ENCODE assay signal across 29 cellular contexts in the genomic region with DNA sequence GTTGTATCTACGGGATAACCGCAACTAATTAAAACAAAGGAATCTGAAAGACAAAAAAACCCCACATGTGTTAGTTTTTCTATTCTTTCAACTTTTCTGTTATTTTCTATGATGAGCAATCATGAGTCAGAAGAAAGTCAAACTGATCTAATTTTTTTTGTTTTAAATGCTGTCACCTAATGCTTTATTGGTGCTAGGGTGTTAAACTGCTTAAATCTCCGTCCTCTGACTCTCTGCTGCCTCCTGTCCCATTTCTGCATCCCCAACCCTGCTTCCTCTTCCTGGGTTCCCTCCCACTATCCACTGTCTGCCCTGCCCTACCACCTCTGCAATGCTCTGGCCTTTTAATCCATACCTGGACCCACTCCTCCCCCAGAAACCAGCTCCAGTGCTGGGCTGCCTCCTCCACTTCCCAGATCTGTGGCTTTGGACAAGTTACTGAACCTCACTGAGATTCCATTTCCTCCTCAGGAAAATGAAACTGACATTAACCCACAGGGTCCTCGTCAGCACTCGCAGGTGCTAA. TPM values are rescaled to one million over a fixed set of nuclear protein-coding genes. Genes with fewer than 3 reads are reported as not detected.
A peak's percentile ranks its signal among the peaks of the same experiment; 100 is the strongest.
DNase-seq lines count a peak whose midpoint lies in the region; ATAC-seq and TF ChIP-seq lines count a peak whose summit lies in the region.
"Had no signal": no experiment of that assay in that cellular context is flagged by ENCODE, and none has a peak within 500 bp of the region (broad histone marks: within the 10 kb centered on the region; RNA-seq: fewer than 3 reads in every experiment).

No MANE protein-coding gene starts in this region.

- H2AK5ac ChIP-seq in mesenchymal stem cell (ENCODE audit: low read length, severe bottlenecking) = peak overlapping the region; percentile 34

- H3K27me3 ChIP-seq in HCT116 (ENCODE audit: insufficient read depth, low read length) (no peaks in the 10 kb centered on the region), mesenchymal stem cell (ENCODE audit: control insufficient read depth in 1 of 2, insufficient read depth in 1 of 2, low read length in 2 of 2) (peaks cover 0 to 60% of the 10 kb centered on the region in 2 experiments), esophagus squamous epithelium (peaks cover 0 to 4% (median 0%) of the 10 kb centered on the region in 4 donors)
- H3K27me3 ChIP-seq: brain microvascular endothelial cell, colonic mucosa, testis had no signal

- no peak overlapping the region for H3K4ac ChIP-seq in mesenchymal stem cell (ENCODE audit: low read depth in 1 of 2, low read length in 2 of 2)

- H3K79me1 ChIP-seq in mesenchymal stem cell (replicated peaks; ENCODE audit: low read length, poor library complexity, severe bottlenecking) = peaks cover 45% of the 10 kb centered on the region

- TF ChIP-seq RAD21 in HCT116 (IDR thresholded peaks at IDR 0.05; ENCODE audit: low read depth) = no peak

- no peak overlapping the region for H3K4me3 Mint-ChIP-seq in brain
- no peak overlapping the region for H3K4me3 Mint-ChIP-seq in stimulated activated naive CD8-positive, alpha-beta T cell treated with anti-CD3 and anti-CD28 coated beads, Interleukin-15, amount 100 ng/mL, for 72 hours
- H3K4me3 Mint-ChIP-seq: activated naive CD8-positive, alpha-beta T cell treated with anti-CD3 and anti-CD28 coated beads, Interleukin-2, amount 10 ng/mL, durations not matched to agents 7 days and 5 days; CD4-positive, alpha-beta T cell; endodermal cell; nephron; stimulated activated naive B cell treated with anti-CD40 and anti-IgM and Interleukin-4, amounts not matched to agents 10 μg/mL and 1 μg/mL and 100 μg/mL, for 72 hours had no signal

- peaks cover 14% of the 10 kb centered on the region for H3K27me3 Mint-ChIP-seq in brain
- H3K27me3 Mint-ChIP-seq in stimulated activated naive CD8-positive, alpha-beta T cell treated with anti-CD3 and anti-CD28 coated beads, Interleukin-15, amount 100 ng/mL, for 72 hours = peaks cover 75% of the 10 kb centered on the region

- H3K4me2 ChIP-seq in HCT116 (ENCODE audit: low read length) (no peak overlapping the region), mesenchymal stem cell (ENCODE audit: low read length, poor library complexity, severe bottlenecking) (no peak overlapping the region)

- H2BK5ac ChIP-seq in mesenchymal stem cell (ENCODE audit: low read depth, low read length, poor library complexity, severe bottlenecking) = no peak overlapping the region

- ATAC-seq in HCT116 = peak; percentile 33; the same call in 1 of the 2 replicates
- ATAC-seq in GM21619 (IDR thresholded peaks at IDR 0.05; ENCODE audit: unreplicated experiment) = no peak
- ATAC-seq in stimulated activated naive CD8-positive, alpha-beta T cell treated with anti-CD3 and anti-CD28 coated beads, Interleukin-15, amount 100 ng/mL, for 72 hours = no peak
- ATAC-seq: heart left ventricle; stimulated activated naive B cell treated with anti-CD40 and anti-IgM and Interleukin-4, amounts not matched to agents 10 μg/mL and 1 μg/mL and 100 μg/mL, for 72 hours had no signal

- DNase-seq in AG09309 (ENCODE audit: low read depth) (no peak), HCT116 (ENCODE audit: low read depth, low spot score) (no peak), mesenchymal stem cell (no peak), esophagus squamous epithelium (lab: John Stamatoyannopoulos, UW) (no peak), HPDE6-E6E7 (ENCODE audit: extremely low spot score) (no peak)
- no peak for DNase-seq in stimulated activated naive CD8-positive, alpha-beta T cell treated with anti-CD3 and anti-CD28 coated beads, Interleukin-15, amount 100 ng/mL, for 72 hours
- DNase-seq: activated CD4-positive, alpha-beta T cell treated with anti-CD3 and anti-CD28 coated beads, Interleukin-2, amount 50 U/mL, for 1 hour; activated naive CD8-positive, alpha-beta T cell treated with anti-CD3 and anti-CD28 coated beads, Interleukin-2, amount 10 ng/mL, durations not matched to agents 7 days and 5 days; brain microvascular endothelial cell; CD4-positive, alpha-beta T cell; colonic mucosa; DMS153; endodermal cell; GDM1; heart left ventricle; Karpas-422; left ventricle myocardium inferior; NCI-H2081; NCI-H446 treated with DMSO at 0.1 percent for 48 hours; posterior cingulate gyrus; SJCRH30; stimulated activated naive B cell treated with anti-CD40 and anti-IgM and Interleukin-4, amounts not matched to agents 10 μg/mL and 1 μg/mL and 100 μg/mL, for 72 hours; T-helper 2 cell had no signal

- H3K9ac ChIP-seq in HCT116 (ENCODE audit: low read length) = no peak overlapping the region
- H3K9ac ChIP-seq in mesenchymal stem cell (ENCODE audit: low read length) = no peak overlapping the region

- BruUV-seq in HCT116 (replicated peaks; lab: Mats Ljungman, UMichigan) = no TSS peak

- no peak overlapping the region for H2BK120ac ChIP-seq in mesenchymal stem cell (ENCODE audit: low read depth, low read length)

- H4K20me1 ChIP-seq in HCT116 (ENCODE audit: insufficient read depth) = no peaks in the 10 kb centered on the region

- POLR2A ChIA-PET in HCT116 (lab: Charles Lee) = interaction anchor here (1.0 kb wide), 1 partner anchor 14 kb away, joined by 3 read pairs; no protein-coding TSS in a partner anchor

- no peak for TF ChIP-seq POLR2A in HCT116 (IDR thresholded peaks at IDR 0.05; ENCODE audit: borderline replicate concordance, extremely low read depth, insufficient read depth, insufficient read length)
- no peak for TF ChIP-seq POLR2A in esophagus squamous epithelium (IDR thresholded peaks at IDR 0.05)

- H2BK15ac ChIP-seq in mesenchymal stem cell (ENCODE audit: low read depth, poor library complexity, severe bottlenecking) = no peak overlapping the region

- H4K91ac ChIP-seq in mesenchymal stem cell (ENCODE audit: low read length) = no peak overlapping the region

- no peak overlapping the region for H4K8ac ChIP-seq in mesenchymal stem cell (ENCODE audit: low read length)

- peaks cover 52% of the 10 kb centered on the region for H3K79me2 ChIP-seq in HCT116 (ENCODE audit: insufficient read depth, low read length)

- intact Hi-C loops in HCT116 (cut with micrococcal nuclease) (no loop called here), esophagus squamous epithelium (cut with DNase I) (no loop called here)

- RAD21 ChIA-PET in HCT116 (lab: Charles Lee; ENCODE audit: low non-redundant PET in 1 of 2, low total read pairs in 2 of 2, uncharacterized antibody in 2 of 2, unreplicated experiment in 2 of 2) = no interaction called here

- H2AFZ ChIP-seq in HCT116 (ENCODE audit: low read depth, low read length, poor library complexity, severe bottlenecking) = no peak overlapping the region
- no peak overlapping the region for H2AFZ ChIP-seq in mesenchymal stem cell (ENCODE audit: low read depth, low read length)

- no peak overlapping the region for H3K23ac ChIP-seq in mesenchymal stem cell (ENCODE audit: low read length in 2 of 2)

- H3K27ac ChIP-seq in HCT116 (ENCODE audit: low read depth, low read length) (no peak overlapping the region), mesenchymal stem cell (ENCODE audit: low read length, poor library complexity, severe bottlenecking) (peak overlapping the region; percentile 19), esophagus squamous epithelium (no peak overlapping the region)
- H3K27ac ChIP-seq: brain microvascular endothelial cell, colonic mucosa, heart left ventricle, left ventricle myocardium inferior, SJCRH30, testis, VCaP had no signal

- H3K9me2 ChIP-seq in HCT116 (ENCODE audit: insufficient read depth) = no peaks in the 10 kb centered on the region

- no peaks in the 10 kb centered on the region for H3K9me3 Mint-ChIP-seq in brain
- no peaks in the 10 kb centered on the region for H3K9me3 Mint-ChIP-seq in stimulated activated naive CD8-positive, alpha-beta T cell treated with anti-CD3 and anti-CD28 coated beads, Interleukin-15, amount 100 ng/mL, for 72 hours
- H3K9me3 Mint-ChIP-seq: activated naive CD8-positive, alpha-beta T cell treated with anti-CD3 and anti-CD28 coated beads, Interleukin-2, amount 10 ng/mL, durations not matched to agents 7 days and 5 days; activated T-helper 2 cell treated with anti-CD3 and anti-CD28 coated beads, Interferon-gamma antibody, Interleukin-2, Interleukin-4, amounts not matched to agents 10 μg/mL and 5 μg/mL and 100 μg/mL, durations not matched to agents 14 hours and 24 hours and 36 hours; CD4-positive, alpha-beta T cell; endodermal cell; nephron; stimulated activated naive B cell treated with anti-CD40 and anti-IgM and Interleukin-4, amounts not matched to agents 10 μg/mL and 1 μg/mL and 100 μg/mL, for 72 hours had no signal

- CTCF ChIA-PET in HCT116 (lab: Charles Lee) = no interaction called here

- no peak overlapping the region for H3K4me3 ChIP-seq in AG09309 (ENCODE audit: control insufficient read depth, low read depth, low read length)
- H3K4me3 ChIP-seq in HCT116 (replicated peaks in 1 of 2; ENCODE audit: low read depth in 1 of 2, low read length in 2 of 2) = no peak overlapping the region
- H3K4me3 ChIP-seq in mesenchymal stem cell (ENCODE audit: insufficient read depth in 1 of 2, low read depth in 1 of 2, low read length in 2 of 2) = no peak overlapping the region
- H3K4me3 ChIP-seq in esophagus squamous epithelium = no peak overlapping the region
- H3K4me3 ChIP-seq: colonic mucosa, heart left ventricle, left ventricle myocardium inferior, SJCRH30, testis had no signal

- peak overlapping the region in 3 of 5 experiments; percentile 32 to 68 (median 47) for H3K27ac Mint-ChIP-seq in brain
- no peak overlapping the region for H3K27ac Mint-ChIP-seq in stimulated activated naive CD8-positive, alpha-beta T cell treated with anti-CD3 and anti-CD28 coated beads, Interleukin-15, amount 100 ng/mL, for 72 hours
- H3K27ac Mint-ChIP-seq: activated naive CD8-positive, alpha-beta T cell treated with anti-CD3 and anti-CD28 coated beads, Interleukin-2, amount 10 ng/mL, durations not matched to agents 7 days and 5 days; activated T-helper 2 cell treated with anti-CD3 and anti-CD28 coated beads, Interferon-gamma antibody, Interleukin-2, Interleukin-4, amounts not matched to agents 10 μg/mL and 5 μg/mL and 100 μg/mL, durations not matched to agents 14 hours and 24 hours and 36 hours; CD4-positive, alpha-beta T cell; endodermal cell; stimulated activated naive B cell treated with anti-CD40 and anti-IgM and Interleukin-4, amounts not matched to agents 10 μg/mL and 1 μg/mL and 100 μg/mL, for 72 hours had no signal

- H2BK12ac ChIP-seq in mesenchymal stem cell (ENCODE audit: low read length in 2 of 2) = no peak overlapping the region

- no peaks in the 10 kb centered on the region for H3K36me3 Mint-ChIP-seq in brain
- H3K36me3 Mint-ChIP-seq: activated naive CD8-positive, alpha-beta T cell treated with anti-CD3 and anti-CD28 coated beads, Interleukin-2, amount 10 ng/mL, durations not matched to agents 7 days and 5 days; stimulated activated naive B cell treated with anti-CD40 and anti-IgM and Interleukin-4, amounts not matched to agents 10 μg/mL and 1 μg/mL and 100 μg/mL, for 72 hours had no signal

- TF ChIP-seq CTCF in AG09309 (IDR thresholded peaks at IDR 0.05; ENCODE audit: control insufficient read depth, insufficient read depth, low read depth, low read length, missing control alignments) (peak; percentile 3), HCT116 (IDR thresholded peaks at IDR 0.05 in 2 of 3, conservative IDR thresholded peaks at IDR 0.05 in 1 of 3; ENCODE audit: borderline replicate concordance in 1 of 3, insufficient read depth in 1 of 3, low read depth in 2 of 3, low read length in 2 of 3) (no peak), brain (conservative IDR thresholded peaks at IDR 0.05) (no peak), esophagus squamous epithelium (IDR thresholded peaks at IDR 0.05) (no peak)

- H3K9me3 ChIP-seq in HCT116 (ENCODE audit: control insufficient read depth in 1 of 2, insufficient read depth in 1 of 2, low read depth in 1 of 2, low read length in 2 of 2) (no peaks in the 10 kb centered on the region), mesenchymal stem cell (ENCODE audit: control insufficient read depth, low read length) (no peaks in the 10 kb centered on the region), esophagus squamous epithelium (no peaks in the 10 kb centered on the region)
- H3K9me3 ChIP-seq: colonic mucosa, heart left ventricle, left ventricle myocardium inferior, SJCRH30, testis had no signal

- peaks cover 17% of the 10 kb centered on the region for H3K4me1 Mint-ChIP-seq in brain
- H3K4me1 Mint-ChIP-seq in stimulated activated naive CD8-positive, alpha-beta T cell treated with anti-CD3 and anti-CD28 coated beads, Interleukin-15, amount 100 ng/mL, for 72 hours = peaks cover 7% of the 10 kb centered on the region

- H3K14ac ChIP-seq in mesenchymal stem cell (ENCODE audit: low read length in 2 of 2) = no peak overlapping the region

- peaks cover 14 to 35% of the 10 kb centered on the region in 2 experiments for H3K4me1 ChIP-seq in HCT116 (ENCODE audit: control insufficient read depth in 1 of 2, insufficient read depth in 2 of 2, low read length in 2 of 2)
- peaks cover 43% of the 10 kb centered on the region for H3K4me1 ChIP-seq in mesenchymal stem cell (ENCODE audit: control insufficient read depth, insufficient read depth, low read depth, low read length)
- peaks cover 0 to 11% (median 3%) of the 10 kb centered on the region in 3 donors for H3K4me1 ChIP-seq in esophagus squamous epithelium
- H3K4me1 ChIP-seq: colonic mucosa, testis had no signal

- WGBS in mesenchymal stem cell = 84% methylated on average over 3 of the region's 5 CpGs
- WGBS in esophagus squamous epithelium, 2 donors = 67 to 69% methylated on average over 5 of the region's 5 CpGs

- H3K36me3 ChIP-seq in HCT116 (ENCODE audit: control insufficient read depth in 1 of 2, insufficient read depth in 2 of 2, low read length in 2 of 2) (0 out of 4 replicates have a peak, but pooled peaks cover 0 to 3% of the 10 kb centered on the region in 2 experiments), mesenchymal stem cell (ENCODE audit: control insufficient read depth in 1 of 2, insufficient read depth in 2 of 2, low read depth in 1 of 2, low read length in 2 of 2) (peaks cover 0 to 5% of the 10 kb centered on the region in 2 experiments), esophagus squamous epithelium (peaks cover 0 to 30% (median 0%) of the 10 kb centered on the region in 3 donors)
- H3K36me3 ChIP-seq: colonic mucosa, heart left ventricle, left ventricle myocardium inferior, SJCRH30 had no signal

- H3K18ac ChIP-seq in mesenchymal stem cell (ENCODE audit: low read depth in 1 of 2, low read length in 2 of 2) = no peak overlapping the region

RNA-seq across cellular contexts. Expression of a gene that starts 15.7 kb away (rescaled TPM):
- 20.8 TPM for total RNA-seq in HCT116 (2021; ENCODE audit: unreplicated experiment)
- 12.1 and 15.1 TPM in 2 replicates for polyA plus RNA-seq in HCT116 (2012)
- 8.2 TPM for polyA plus RNA-seq in brain (ENCODE audit: insufficient read depth, low read depth, low replicate concordance)
- polyA plus RNA-seq in mesenchymal stem cell (2013, experiment 1 of 2) = 1.4 TPM
- 1.5 TPM for polyA plus RNA-seq in mesenchymal stem cell (2013, experiment 2 of 2)
- 10 to 100 TPM; 11.8 to 21.6 (median 14.1) TPM for total RNA-seq in esophagus squamous epithelium
- total RNA-seq: activated naive CD8-positive, alpha-beta T cell treated with anti-CD3 and anti-CD28 coated beads, Interleukin-2, amount 10 ng/mL, durations not matched to agents 7 days and 5 days; CD4-positive, alpha-beta T cell had no signal

Comparison
In these comparisons a context has a peak if more than half of its experiments do, and no peak if none do; other contexts are left out.
1. H3K27ac Mint-ChIP-seq: peak in brain (3 of 5); none in stimulated activated naive CD8-positive, alpha-beta T cell treated with anti-CD3 and anti-CD28 coated beads, Interleukin-15, amount 100 ng/mL, for 72 hours (0 of 2).